In genomic region chr2:215784371-215784783, GRCh38 we compare ENCODE assay signal across 11 cellular contexts.
DNase-seq lines count a peak whose midpoint lies in the region; ATAC-seq, FAIRE-seq and TF ChIP-seq lines count a peak whose summit lies in the region.
"Had no signal": no experiment of that assay in that cellular context is flagged by ENCODE, and none has a peak within 500 bp of the region (broad histone marks: within the 10 kb centered on the region; RNA-seq: fewer than 3 reads in every experiment).

No MANE protein-coding gene starts in this region.

- no peak for TF ChIP-seq RAD21 in H1 (IDR thresholded peaks at IDR 0.05 in 1 of 2, conservative IDR thresholded peaks at IDR 0.05 in 1 of 2; ENCODE audit: low read depth in 2 of 2, low read length in 2 of 2)

- no peaks in the 10 kb centered on the region for H3K79me2 ChIP-seq in H1 (ENCODE audit: control insufficient read depth in 1 of 2, insufficient read depth in 2 of 2, low read length in 2 of 2)

- H3K4me1 ChIP-seq in right atrium auricular region: peaks cover 0 to 12% of the 10 kb centered on the region in 2 donors
- peaks cover 0 to 1% (median 0%) of the 10 kb centered on the region in 4 experiments; a peak in 1 of 7 replicates for H3K4me1 ChIP-seq in H1 (replicated peaks in 1 of 4; ENCODE audit: control insufficient read depth in 3 of 4, insufficient read depth in 4 of 4, low read length in 3 of 4)
- peaks cover 3% of the 10 kb centered on the region for H3K4me1 ChIP-seq in mesodermal cell (ENCODE audit: control insufficient read depth, insufficient read depth, low read length, poor library complexity, severe bottlenecking)
- H3K4me1 ChIP-seq in aorta (ENCODE audit: control insufficient read depth in 1 of 2, insufficient read depth in 2 of 2, low read length in 2 of 2): peaks cover 0 to 3% of the 10 kb centered on the region in 2 donors

- TF ChIP-seq CTCF in right atrium auricular region (IDR thresholded peaks at IDR 0.05) (no peak), H1 (IDR thresholded peaks at IDR 0.05; ENCODE audit: control extremely low read depth in 1 of 3, insufficient read depth in 1 of 3, low read depth in 1 of 3, low read length in 3 of 3) (no peak), WTC11 (IDR thresholded peaks at IDR 0.05) (no peak)

- H3K9me3 ChIP-seq in right atrium auricular region: no peaks in the 10 kb centered on the region
- no peaks in the 10 kb centered on the region for H3K9me3 ChIP-seq in H1 (ENCODE audit: insufficient read depth in 2 of 2, low read depth in 1 of 2, low read length in 1 of 2)
- H3K9me3 ChIP-seq in mesodermal cell (ENCODE audit: control insufficient read depth, low read length): no peaks in the 10 kb centered on the region
- H3K9me3 ChIP-seq in aorta (ENCODE audit: control insufficient read depth, low read length): no peaks in the 10 kb centered on the region
- H3K9me3 ChIP-seq: ovary had no signal

- peaks cover 8% of the 10 kb centered on the region; the same call in 1 of the 2 replicates for H3K9me3 Mint-ChIP-seq in WTC11

- no peak overlapping the region for H2BK20ac ChIP-seq in H1 (ENCODE audit: low read length)

- H4K20me1 ChIP-seq in H1 (replicated peaks in 1 of 2; ENCODE audit: control insufficient read depth in 1 of 2, insufficient read depth in 2 of 2, low read length in 2 of 2): no peaks in the 10 kb centered on the region

- CTCF ChIA-PET in H1 (lab: Charles Lee; ENCODE audit: partially characterized antibody): interaction anchor here (1.2 kb wide), 1 partner anchor 325 kb away, joined by 4 read pairs; no protein-coding TSS in a partner anchor
- CTCF ChIA-PET in WTC11 (lab: Charles Lee): interaction anchor here (0.7 kb wide), 1 partner anchor 166 kb away, joined by 3 read pairs; no protein-coding TSS in a partner anchor

- DNase-seq in Right ventricle myocardium inferior (ENCODE audit: missing footprints) (no peak), right atrium auricular region (ENCODE audit: low spot score) (no peak), H1 (ENCODE audit: low read depth in 1 of 2, low spot score in 2 of 2) (no peak), aorta (no peak), iPS-NIHi7 (ENCODE audit: extremely low spot score) (no peak), occipital lobe (lab: John Stamatoyannopoulos, UW) (no peak), WTC11 (ENCODE audit: low spot score) (no peak)
- DNase-seq: activated CD8-positive, alpha-beta memory T cell treated with anti-CD3 and anti-CD28 coated beads, Interleukin-2, amount 50 U/mL, for 4 hours had no signal

- no peaks in the 10 kb centered on the region for H3K27me3 ChIP-seq in right atrium auricular region
- no peaks in the 10 kb centered on the region for H3K27me3 ChIP-seq in H1 (replicated peaks in 1 of 4; ENCODE audit: control insufficient read depth in 3 of 4, extremely low read depth in 1 of 4, insufficient read depth in 3 of 4, low read length in 3 of 4)
- H3K27me3 ChIP-seq in aorta (ENCODE audit: control insufficient read depth in 1 of 2, insufficient read depth in 2 of 2, low read length in 1 of 2): no peaks in the 10 kb centered on the region
- H3K27me3 ChIP-seq: ovary had no signal

- peak overlapping the region in 1 of 2 donors; percentile 35 for H3K27ac ChIP-seq in right atrium auricular region
- H3K27ac ChIP-seq in H1 (ENCODE audit: low read depth, low read length): no peak overlapping the region
- peak overlapping the region; percentile 76 for H3K27ac ChIP-seq in mesodermal cell (ENCODE audit: low read depth, low read length, severe bottlenecking)
- no peak overlapping the region for H3K27ac ChIP-seq in aorta (ENCODE audit: low read depth in 1 of 2, low read length in 2 of 2)

- H3K4me1 Mint-ChIP-seq in WTC11: peaks cover 26% of the 10 kb centered on the region

- peak; percentile 73 for ATAC-seq in Right ventricle myocardium inferior
- ATAC-seq in aorta (ENCODE audit: low FRiP score): peak; percentile 33
- no peak for ATAC-seq in WTC11

- H3K23me2 ChIP-seq in H1 (ENCODE audit: low read depth, low read length): no peaks in the 10 kb centered on the region; the same call in 1 of the 2 replicates

- no peak overlapping the region for H3K4me3 ChIP-seq in right atrium auricular region
- no peak overlapping the region for H3K4me3 ChIP-seq in H1 (ENCODE audit: extremely low read depth in 1 of 4, insufficient read depth in 2 of 4, low read depth in 3 of 4, low read length in 4 of 4)
- no peak overlapping the region for H3K4me3 ChIP-seq in mesodermal cell (ENCODE audit: extremely low read depth, insufficient read depth, low read length, poor library complexity, severe bottlenecking)
- no peak overlapping the region for H3K4me3 ChIP-seq in aorta (ENCODE audit: low read length in 2 of 2)
- H3K4me3 ChIP-seq: ovary had no signal

- 85% methylated on average over 3 of the region's 3 CpGs; no CpG with 5 or more reads in 1 of the 2 experiments for WGBS in H1 (ENCODE audit: extremely low coverage in 1 of 2, insufficient coverage in 1 of 2, insufficient read length in 1 of 2, insufficient replicate concordance in 2 of 2, low coverage in 1 of 2, low lambda C conversion rate in 2 of 2, missing lambda C conversion rate in 1 of 2), 2 experiments
- WGBS in mesodermal cell (ENCODE audit: insufficient coverage in 2 of 2), 2 experiments: 75 to 92% methylated on average over 2 of the region's 3 CpGs
- WGBS in aorta, 2 donors: 4 to 8% methylated on average over 3 of the region's 3 CpGs

- H3K18ac ChIP-seq in H1 (ENCODE audit: extremely low read depth, low read length): no peak overlapping the region

- H4K5ac ChIP-seq in H1 (ENCODE audit: insufficient read length, low read depth, low read length): no peak overlapping the region

- TF ChIP-seq POLR2A in H1 (IDR thresholded peaks at IDR 0.05; ENCODE audit: control extremely low read depth in 1 of 2, low read depth in 2 of 2, low read length in 2 of 2): no peak

- no peak overlapping the region for H3K14ac ChIP-seq in H1 (ENCODE audit: insufficient read length)

- intact Hi-C loops in Right ventricle myocardium inferior (cut with DNase I) (no loop called here), aorta (cut with DNase I) (no loop called here)

- no peak overlapping the region for H3K4me3 Mint-ChIP-seq in WTC11

- H3K27ac Mint-ChIP-seq in WTC11: no peak overlapping the region

- no peaks in the 10 kb centered on the region for H3K27me3 Mint-ChIP-seq in WTC11 (ENCODE audit: low read depth)

- H2BK120ac ChIP-seq in H1 (replicated peaks; ENCODE audit: low read depth, low read length): no peak overlapping the region

- H2AFZ ChIP-seq in H1 (ENCODE audit: low read length): peak overlapping the region; percentile 80; the same call in 1 of the 2 replicates

- H3K36me3 Mint-ChIP-seq in WTC11: 0 out of 2 replicates have a peak, but pooled peaks cover 5% of the 10 kb centered on the region

- no peak overlapping the region for H2BK5ac ChIP-seq in H1 (ENCODE audit: low read depth, low read length)

- H3K4ac ChIP-seq in H1 (replicated peaks; ENCODE audit: insufficient read length, low read depth, low read length): no peak overlapping the region

- no peak overlapping the region for H2AK5ac ChIP-seq in H1 (ENCODE audit: low read depth, low read length)

- H3K23ac ChIP-seq in H1 (ENCODE audit: insufficient read length): no peak overlapping the region

- H3K79me1 ChIP-seq in H1 (ENCODE audit: low read depth, low read length): no peaks in the 10 kb centered on the region

- no peak overlapping the region for H3K9ac ChIP-seq in H1 (replicated peaks in 1 of 4; ENCODE audit: extremely low read depth in 1 of 4, low read depth in 3 of 4, low read length in 3 of 4)

- no peak overlapping the region for H4K91ac ChIP-seq in H1 (replicated peaks; ENCODE audit: insufficient read length, low read length)

- no peak overlapping the region for H4K8ac ChIP-seq in H1 (ENCODE audit: extremely low read depth, insufficient read depth, low read length)

- POLR2A ChIA-PET in H1 (lab: Charles Lee; ENCODE audit: partially characterized antibody) (no interaction called here), WTC11 (lab: Charles Lee) (no interaction called here)

- H2BK12ac ChIP-seq in H1 (ENCODE audit: low read depth, low read length): no peak overlapping the region

- no peak for FAIRE-seq in H1 (lab: Jason Lieb, UNC)
- FAIRE-seq: A204.1 had no signal

- TF ChIP-seq EP300 in H1 (IDR thresholded peaks at IDR 0.05; ENCODE audit: borderline replicate concordance in 1 of 2, low read depth in 2 of 2, low read length in 2 of 2): no peak

- H3K56ac ChIP-seq in H1 (replicated peaks; ENCODE audit: insufficient read length, low read depth, low read length): no peak overlapping the region

- H3K4me2 ChIP-seq in H1 (ENCODE audit: insufficient read depth in 1 of 2, low read depth in 2 of 2, low read length in 2 of 2): no peak overlapping the region

- no peak overlapping the region for H2BK15ac ChIP-seq in H1 (ENCODE audit: low read length)

- H3K36me3 ChIP-seq in right atrium auricular region (no peaks in the 10 kb centered on the region), H1 (ENCODE audit: control insufficient read depth in 2 of 4, insufficient read depth in 4 of 4, low read length in 3 of 4) (no peaks in the 10 kb centered on the region), mesodermal cell (ENCODE audit: control insufficient read depth, insufficient read depth, low read length) (no peaks in the 10 kb centered on the region), aorta (ENCODE audit: control insufficient read depth in 1 of 2, insufficient read depth in 2 of 2, low read length in 1 of 2) (no peaks in the 10 kb centered on the region)
- H3K36me3 ChIP-seq: ovary had no signal

TF ChIP-seq in WTC11, 78 proteins besides CTCF, POLR2A, EP300 and RAD21 (continues in another document):
- no peak for TF ChIP-seq SMAD3 (CRISPR knock-in tag; IDR thresholded peaks at IDR 0.05; ENCODE audit: borderline replicate concordance)
- TF ChIP-seq ZNF416 (CRISPR knock-in tag; IDR thresholded peaks at IDR 0.05): no peak
- TF ChIP-seq ATF2 (CRISPR knock-in tag; IDR thresholded peaks at IDR 0.05; ENCODE audit: borderline replicate concordance, low read depth): no peak
- TF ChIP-seq E2F5 (CRISPR knock-in tag; IDR thresholded peaks at IDR 0.05): no peak
